ENCODE assay signal across 22 cellular contexts in the genomic region with DNA sequence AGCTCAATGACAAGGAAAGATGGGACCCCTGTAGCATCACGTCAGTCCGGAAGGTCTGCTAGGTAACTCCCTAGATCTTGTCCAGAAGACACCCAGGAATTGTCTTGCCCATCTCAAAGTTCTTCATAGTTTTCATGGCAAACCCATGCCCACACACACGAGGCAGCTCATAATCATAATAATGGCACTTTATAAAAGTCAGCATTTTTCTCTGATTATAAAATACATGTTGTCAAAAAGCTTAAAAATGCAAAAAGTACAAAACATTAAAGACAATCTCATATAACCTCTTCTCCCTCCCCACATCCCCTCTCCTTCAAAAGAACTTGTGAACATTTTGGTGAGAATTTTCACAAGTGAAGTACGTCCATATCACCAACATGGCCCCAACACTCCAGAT. TPM values are rescaled to one million over a fixed set of nuclear protein-coding genes. Genes with fewer than 3 reads are reported as not detected.
A peak's percentile ranks its signal among the peaks of the same experiment; 100 is the strongest.
DNase-seq lines count a peak whose midpoint lies in the region; ATAC-seq and TF ChIP-seq lines count a peak whose summit lies in the region.
"Had no signal": no experiment of that assay in that cellular context is flagged by ENCODE, and none has a peak within 500 bp of the region (broad histone marks: within the 10 kb centered on the region; RNA-seq: fewer than 3 reads in every experiment).

No MANE protein-coding gene starts in this region.

- DNase-seq in activated T-cell treated with anti-CD3 and anti-CD28 coated beads, Interleukin-2, amount 50 U/mL, for 72 hours = no peak
- no peak for DNase-seq in activated T-cell treated with anti-CD3 and anti-CD28 coated beads, Interleukin-2, amount 50 U/mL, for 1 hour
- DNase-seq in CD4-positive, alpha-beta T cell = no peak
- DNase-seq in T-helper 17 cell (no peak), hypothalamus (lab: John Stamatoyannopoulos, UW) (no peak), NCI-H2107 treated with DMSO at 0.1 percent for 48 hours (lab: John Stamatoyannopoulos, UW; ENCODE audit: unreplicated experiment) (no peak)
- DNase-seq in naive thymus-derived CD4-positive, alpha-beta T cell = no peak
- DNase-seq in activated CD4-positive, alpha-beta T cell treated with anti-CD3 and anti-CD28 coated beads, Interleukin-2, amount 10 ng/mL, durations not matched to agents 24 days and 14 days = no peak
- DNase-seq: DMS79 treated with DMSO at 0.1 percent for 48 hours, IMR-90, NCI-H1105, NCI-H146, NCI-H2029 treated with DMSO at 0.1 percent for 48 hours, NCI-H2171, NCI-H446, NCI-H526, Right ventricle myocardium superior had no signal

- peaks cover 8% of the 10 kb centered on the region for H3K4me1 Mint-ChIP-seq in activated T-cell treated with anti-CD3 and anti-CD28 coated beads, Interleukin-2, amount 50 U/mL, for 72 hours (ENCODE audit: low read depth)
- H3K4me1 Mint-ChIP-seq in CD4-positive, alpha-beta T cell (ENCODE audit: low read depth) = peaks cover 36% of the 10 kb centered on the region
- peaks cover 17% of the 10 kb centered on the region for H3K4me1 Mint-ChIP-seq in T-helper 17 cell
- H3K4me1 Mint-ChIP-seq in naive thymus-derived CD4-positive, alpha-beta T cell = peaks cover 3 to 49% (median 30%) of the 10 kb centered on the region in 7 donors
- H3K4me1 Mint-ChIP-seq in activated CD4-positive, alpha-beta T cell treated with anti-CD3 and anti-CD28 coated beads, Interleukin-2, amount 10 ng/mL, durations not matched to agents 24 days and 14 days = peaks cover 2% of the 10 kb centered on the region

- intact Hi-C loops in CD4-positive, alpha-beta T cell (cut with DNase I, micrococcal nuclease) = loop anchor here in 1 of 2 experiments (5.0 to 10.0 kb wide), 3 partner anchors 68 to 363 kb away; no protein-coding TSS in a partner anchor
- intact Hi-C loops in naive thymus-derived CD4-positive, alpha-beta T cell (cut with micrococcal nuclease) = no loop called here
- intact Hi-C loops in activated CD4-positive, alpha-beta T cell treated with anti-CD3 and anti-CD28 coated beads, Interleukin-2, amount 10 ng/mL, durations not matched to agents 24 days and 14 days (cut with micrococcal nuclease) = no loop called here

- peaks cover 0 to 5% (median 0%) of the 10 kb centered on the region in 3 experiments for H3K36me3 ChIP-seq in naive thymus-derived CD4-positive, alpha-beta T cell (ENCODE audit: control insufficient read depth in 2 of 3, insufficient read depth in 3 of 3, low read length in 3 of 3)

- H3K27ac Mint-ChIP-seq in activated T-cell treated with anti-CD3 and anti-CD28 coated beads, Interleukin-2, amount 50 U/mL, for 72 hours = peak overlapping the region; percentile 21
- H3K27ac Mint-ChIP-seq in CD4-positive, alpha-beta T cell = peak overlapping the region; percentile 69
- peak overlapping the region; percentile 21 for H3K27ac Mint-ChIP-seq in T-helper 17 cell
- H3K27ac Mint-ChIP-seq in naive thymus-derived CD4-positive, alpha-beta T cell = peak overlapping the region in 8 of 9 donors; percentile 69 to 93 (median 82)
- H3K27ac Mint-ChIP-seq in activated CD4-positive, alpha-beta T cell treated with anti-CD3 and anti-CD28 coated beads, Interleukin-2, amount 10 ng/mL, durations not matched to agents 24 days and 14 days = no peak overlapping the region

- no peak for ATAC-seq in activated T-cell treated with anti-CD3 and anti-CD28 coated beads, Interleukin-2, amount 50 U/mL, for 72 hours (replicated peaks in 1 of 2)
- no peak for ATAC-seq in CD4-positive, alpha-beta T cell (ENCODE audit: poor library complexity)
- ATAC-seq in T-helper 17 cell = no peak
- ATAC-seq in naive thymus-derived CD4-positive, alpha-beta T cell = no peak
- ATAC-seq: GM12878 had no signal

- H3K9me3 Mint-ChIP-seq in activated T-cell treated with anti-CD3 and anti-CD28 coated beads, Interleukin-2, amount 50 U/mL, for 72 hours = no peaks in the 10 kb centered on the region
- no peaks in the 10 kb centered on the region for H3K9me3 Mint-ChIP-seq in CD4-positive, alpha-beta T cell
- peaks cover 0 to 2% (median 0%) of the 10 kb centered on the region in 11 donors for H3K9me3 Mint-ChIP-seq in naive thymus-derived CD4-positive, alpha-beta T cell
- no peaks in the 10 kb centered on the region for H3K9me3 Mint-ChIP-seq in activated CD4-positive, alpha-beta T cell treated with anti-CD3 and anti-CD28 coated beads, Interleukin-2, amount 10 ng/mL, durations not matched to agents 24 days and 14 days

- CTCF ChIA-PET in CD4-positive, alpha-beta T cell (lab: Charles Lee) = no interaction called here
- CTCF ChIA-PET in naive thymus-derived CD4-positive, alpha-beta T cell (lab: Charles Lee) = interaction anchor here (1.0 kb wide), 1 partner anchor 71 kb away, joined by 5 read pairs; no protein-coding TSS in a partner anchor

- POLR2A ChIA-PET in CD4-positive, alpha-beta T cell (lab: Charles Lee) = interaction anchor here (0.6 to 5.6 kb wide), 9 partner anchors 9 to 65 kb away, joined by 3 to 23 read pairs (median 3); a partner anchor contains a TSS
- POLR2A ChIA-PET in naive thymus-derived CD4-positive, alpha-beta T cell (lab: Charles Lee) = interaction anchor here (0.8 to 8.4 kb wide), 5 partner anchors 13 to 63 kb away, joined by 3 to 60 read pairs (median 4); a partner anchor contains a TSS

- H3K27me3 Mint-ChIP-seq in activated T-cell treated with anti-CD3 and anti-CD28 coated beads, Interleukin-2, amount 50 U/mL, for 72 hours (ENCODE audit: low read depth) = no peaks in the 10 kb centered on the region
- H3K27me3 Mint-ChIP-seq in CD4-positive, alpha-beta T cell = no peaks in the 10 kb centered on the region
- no peaks in the 10 kb centered on the region for H3K27me3 Mint-ChIP-seq in T-helper 17 cell
- no peaks in the 10 kb centered on the region for H3K27me3 Mint-ChIP-seq in naive thymus-derived CD4-positive, alpha-beta T cell
- no peaks in the 10 kb centered on the region for H3K27me3 Mint-ChIP-seq in activated CD4-positive, alpha-beta T cell treated with anti-CD3 and anti-CD28 coated beads, Interleukin-2, amount 10 ng/mL, durations not matched to agents 24 days and 14 days

- H3K36me3 Mint-ChIP-seq in activated T-cell treated with anti-CD3 and anti-CD28 coated beads, Interleukin-2, amount 50 U/mL, for 72 hours (ENCODE audit: insufficient read depth in 2 of 2) = no peaks in the 10 kb centered on the region
- H3K36me3 Mint-ChIP-seq in CD4-positive, alpha-beta T cell (ENCODE audit: low read depth) = no peaks in the 10 kb centered on the region
- no peaks in the 10 kb centered on the region for H3K36me3 Mint-ChIP-seq in T-helper 17 cell (ENCODE audit: low read depth)
- H3K36me3 Mint-ChIP-seq in naive thymus-derived CD4-positive, alpha-beta T cell = no peaks in the 10 kb centered on the region
- no peaks in the 10 kb centered on the region for H3K36me3 Mint-ChIP-seq in activated CD4-positive, alpha-beta T cell treated with anti-CD3 and anti-CD28 coated beads, Interleukin-2, amount 10 ng/mL, durations not matched to agents 24 days and 14 days (ENCODE audit: low read depth)

- H3K4me1 ChIP-seq in naive thymus-derived CD4-positive, alpha-beta T cell (ENCODE audit: control insufficient read depth in 2 of 2, insufficient read depth in 2 of 2, low read length in 2 of 2) = peaks cover 0 to 27% of the 10 kb centered on the region in 2 donors

- TF ChIP-seq CTCF in CD4-positive, alpha-beta T cell (IDR thresholded peaks at IDR 0.05) = no peak

- H3K9me3 ChIP-seq in CD4-positive, alpha-beta T cell (ENCODE audit: control insufficient read depth, low read length) = no peaks in the 10 kb centered on the region
- H3K9me3 ChIP-seq in T-helper 17 cell (ENCODE audit: control insufficient read depth, low read length, poor library complexity, severe bottlenecking) = no peaks in the 10 kb centered on the region
- H3K9me3 ChIP-seq in naive thymus-derived CD4-positive, alpha-beta T cell (ENCODE audit: control insufficient read depth in 2 of 3, low read length in 3 of 3) = no peaks in the 10 kb centered on the region
- H3K9me3 ChIP-seq: BLaER1 treated with 17β-estradiol and CSF1 and Interleukin-3, amounts not matched to agents 10 nM and 100 nM had no signal

- no peak overlapping the region for H3K27ac ChIP-seq in CD4-positive, alpha-beta T cell (ENCODE audit: low read depth, low read length)
- peak overlapping the region; percentile 3 for H3K27ac ChIP-seq in naive thymus-derived CD4-positive, alpha-beta T cell (ENCODE audit: low read depth, low read length)
- H3K27ac ChIP-seq: 22Rv1; BLaER1 treated with 17β-estradiol and CSF1 and Interleukin-3, amounts not matched to agents 10 nM and 100 nM had no signal

- H3K27me3 ChIP-seq in CD4-positive, alpha-beta T cell (ENCODE audit: control insufficient read depth, insufficient read depth, low read length) = no peaks in the 10 kb centered on the region
- no peaks in the 10 kb centered on the region for H3K27me3 ChIP-seq in naive thymus-derived CD4-positive, alpha-beta T cell (ENCODE audit: control insufficient read depth in 2 of 2, insufficient read depth in 2 of 2, low read length in 2 of 2)
- H3K27me3 ChIP-seq: BLaER1 treated with 17β-estradiol and CSF1 and Interleukin-3, amounts not matched to agents 10 nM and 100 nM had no signal

- no peak overlapping the region for H3K4me3 Mint-ChIP-seq in activated T-cell treated with anti-CD3 and anti-CD28 coated beads, Interleukin-2, amount 50 U/mL, for 72 hours
- no peak overlapping the region for H3K4me3 Mint-ChIP-seq in CD4-positive, alpha-beta T cell
- no peak overlapping the region for H3K4me3 Mint-ChIP-seq in T-helper 17 cell
- peak overlapping the region in 1 of 10 donors; percentile 3 for H3K4me3 Mint-ChIP-seq in naive thymus-derived CD4-positive, alpha-beta T cell
- no peak overlapping the region for H3K4me3 Mint-ChIP-seq in activated CD4-positive, alpha-beta T cell treated with anti-CD3 and anti-CD28 coated beads, Interleukin-2, amount 10 ng/mL, durations not matched to agents 24 days and 14 days

- no peak overlapping the region for H3K4me3 ChIP-seq in naive thymus-derived CD4-positive, alpha-beta T cell (ENCODE audit: low read length)
- H3K4me3 ChIP-seq: BLaER1 treated with 17β-estradiol and CSF1 and Interleukin-3, amounts not matched to agents 10 nM and 100 nM; GM12878 had no signal

RNA-seq across cellular contexts. Expression of a gene that starts 30.8 kb away (rescaled TPM):
- total RNA-seq in activated T-cell treated with anti-CD3 and anti-CD28 coated beads, Interleukin-2, amount 50 U/mL, for 72 hours = 1 to 10 TPM; 2.6 to 3.8 TPM
- under 1 TPM; 0.34 to 0.47 TPM for total RNA-seq in CD4-positive, alpha-beta T cell
- 1 to 10 TPM in 1 of 2 donors, under 1 TPM in 1; 0.94 to 1.3 TPM for total RNA-seq in T-helper 17 cell
- 1 to 10 TPM; 1.5 to 3.2 (median 2.0) TPM for total RNA-seq in naive thymus-derived CD4-positive, alpha-beta T cell
- under 1 TPM; 0.66 to 0.83 TPM for polyA plus RNA-seq in naive thymus-derived CD4-positive, alpha-beta T cell
- 1.6 and 1.8 TPM in 2 replicates for total RNA-seq in activated CD4-positive, alpha-beta T cell treated with anti-CD3 and anti-CD28 coated beads, Interleukin-2, amount 10 ng/mL, durations not matched to agents 24 days and 14 days

RNA-seq across cellular contexts. Expression of a gene that starts 41.5 kb away (rescaled TPM):
- 10 to 100 TPM; 44.9 to 49.7 TPM for total RNA-seq in activated T-cell treated with anti-CD3 and anti-CD28 coated beads, Interleukin-2, amount 50 U/mL, for 72 hours
- total RNA-seq in CD4-positive, alpha-beta T cell = 100 to 1,000 TPM; 199 to 204 TPM
- total RNA-seq in T-helper 17 cell = 100 to 1,000 TPM; 269 to 280 TPM
- total RNA-seq in naive thymus-derived CD4-positive, alpha-beta T cell = 100 to 1,000 TPM; 189 to 611 (median 383) TPM
- 10 to 100 TPM; 55.0 to 85.3 TPM for polyA plus RNA-seq in naive thymus-derived CD4-positive, alpha-beta T cell
- 23.0 and 28.5 TPM in 2 replicates for total RNA-seq in activated CD4-positive, alpha-beta T cell treated with anti-CD3 and anti-CD28 coated beads, Interleukin-2, amount 10 ng/mL, durations not matched to agents 24 days and 14 days

RNA-seq across cellular contexts. Expression of a gene that starts 48.2 kb away (rescaled TPM):
- not detected for total RNA-seq in activated T-cell treated with anti-CD3 and anti-CD28 coated beads, Interleukin-2, amount 50 U/mL, for 72 hours
- not detected for total RNA-seq in CD4-positive, alpha-beta T cell
- total RNA-seq in T-helper 17 cell = under 1 TPM in 1 of 2 donors, not detected in 1; 0.68 TPM
- under 1 TPM in 2 of 5 experiments, not detected in 3; 0.84 to 0.85 TPM for total RNA-seq in naive thymus-derived CD4-positive, alpha-beta T cell
- polyA plus RNA-seq in naive thymus-derived CD4-positive, alpha-beta T cell = not detected
- not detected in 2 replicates for total RNA-seq in activated CD4-positive, alpha-beta T cell treated with anti-CD3 and anti-CD28 coated beads, Interleukin-2, amount 10 ng/mL, durations not matched to agents 24 days and 14 days
- total RNA-seq: IMR-90, RPMI7951, SK-MEL-5 had no signal
- polyA plus RNA-seq: IMR-90 had no signal
